ENCODE assay signal across 12 cellular contexts in genomic region chr21:41615613-41616012, GRCh38.
DNase-seq lines count a peak whose midpoint lies in the region; ATAC-seq and TF ChIP-seq lines count a peak whose summit lies in the region.
"Had no signal": no experiment of that assay in that cellular context is flagged by ENCODE, and none has a peak within 500 bp of the region (broad histone marks: within the 10 kb centered on the region; RNA-seq: fewer than 3 reads in every experiment).

No MANE protein-coding gene starts in this region.

- peak; percentile 27 for DNase-seq in Ammon's horn (ENCODE audit: low spot score)
- no peak for DNase-seq in SK-N-MC (ENCODE audit: low read depth, low spot score)
- peak; percentile 99 for DNase-seq in fibroblast of lung (ENCODE audit: low read depth in 2 of 2)
- DNase-seq in sigmoid colon: no peak
- DNase-seq in naive thymus-derived CD4-positive, alpha-beta T cell: no peak
- DNase-seq in 8988T: no peak
- no peak for DNase-seq in GF-D8 (lab: John Stamatoyannopoulos, UW)
- DNase-seq: DMS 273 treated with DMSO at 0.1 percent for 48 hours, NCI-H1048 had no signal

- H3K9ac ChIP-seq in SK-N-MC (ENCODE audit: insufficient read length) (no peak overlapping the region), fibroblast of lung (ENCODE audit: insufficient read depth, low read length) (peak overlapping the region; percentile 21)
- H3K9ac ChIP-seq: parathyroid adenoma had no signal

- POLR2A ChIA-PET in naive thymus-derived CD4-positive, alpha-beta T cell (lab: Charles Lee): no interaction called here

- intact Hi-C loops in sigmoid colon (cut with DNase I): no loop called here
- intact Hi-C loops in naive thymus-derived CD4-positive, alpha-beta T cell (cut with micrococcal nuclease): loop anchor here in 1 of 2 donors (10.0 kb wide), 1 partner anchor 331 kb away; no protein-coding TSS in a partner anchor

- no peaks in the 10 kb centered on the region for H3K4me1 Mint-ChIP-seq in naive thymus-derived CD4-positive, alpha-beta T cell

- no peaks in the 10 kb centered on the region for H4K20me1 ChIP-seq in fibroblast of lung (ENCODE audit: control insufficient read depth, extremely low read depth, insufficient read depth, low read length)

- TF ChIP-seq POLR2A in sigmoid colon (IDR thresholded peaks at IDR 0.05): no peak

- TF ChIP-seq EP300 in sigmoid colon (IDR thresholded peaks at IDR 0.05): no peak

- no peak overlapping the region for H3K27ac Mint-ChIP-seq in naive thymus-derived CD4-positive, alpha-beta T cell
- H3K27ac Mint-ChIP-seq: dendritic cell treated with granulocyte-macrophage colony-stimulating factor and Interleukin-4, amounts not matched to agents 40 ng/mL and 50 ng/mL, for 4 days had no signal

- H2AFZ ChIP-seq in fibroblast of lung (ENCODE audit: low read length): no peak overlapping the region
- H2AFZ ChIP-seq: parathyroid adenoma had no signal

- ATAC-seq in naive thymus-derived CD4-positive, alpha-beta T cell: no peak
- no peak for ATAC-seq in GM18511 (IDR thresholded peaks at IDR 0.05; ENCODE audit: unreplicated experiment)

- H3K4me3 Mint-ChIP-seq in naive thymus-derived CD4-positive, alpha-beta T cell: no peak overlapping the region
- H3K4me3 Mint-ChIP-seq: dendritic cell treated with granulocyte-macrophage colony-stimulating factor and Interleukin-4, amounts not matched to agents 40 ng/mL and 50 ng/mL, for 4 days had no signal

- H3K9me3 Mint-ChIP-seq in naive thymus-derived CD4-positive, alpha-beta T cell: peaks cover 0 to 2% (median 0%) of the 10 kb centered on the region in 11 donors
- H3K9me3 Mint-ChIP-seq: dendritic cell treated with granulocyte-macrophage colony-stimulating factor and Interleukin-4, amounts not matched to agents 40 ng/mL and 50 ng/mL, for 4 days had no signal

- peaks cover 23% of the 10 kb centered on the region for H3K4me1 ChIP-seq in fibroblast of lung (ENCODE audit: control insufficient read depth, extremely low read depth, insufficient read depth, low read length)
- peaks cover 0 to 50% (median 45%) of the 10 kb centered on the region in 4 donors for H3K4me1 ChIP-seq in sigmoid colon
- no peaks in the 10 kb centered on the region for H3K4me1 ChIP-seq in naive thymus-derived CD4-positive, alpha-beta T cell (ENCODE audit: control insufficient read depth in 2 of 2, insufficient read depth in 2 of 2, low read length in 2 of 2)
- H3K4me1 ChIP-seq: parathyroid adenoma had no signal

- H3K9me3 ChIP-seq in SK-N-MC (ENCODE audit: low read depth, low read length) (no peaks in the 10 kb centered on the region), fibroblast of lung (ENCODE audit: control insufficient read depth, insufficient read depth, low read depth, low read length) (no peaks in the 10 kb centered on the region), sigmoid colon (no peaks in the 10 kb centered on the region)
- H3K9me3 ChIP-seq in naive thymus-derived CD4-positive, alpha-beta T cell (ENCODE audit: control insufficient read depth in 2 of 3, low read length in 3 of 3): no peaks in the 10 kb centered on the region

- H3K27me3 ChIP-seq in fibroblast of lung (ENCODE audit: control insufficient read depth, insufficient read depth, low read length): no peaks in the 10 kb centered on the region
- H3K27me3 ChIP-seq in sigmoid colon: no peaks in the 10 kb centered on the region
- peaks cover 0 to 4% of the 10 kb centered on the region in 2 donors for H3K27me3 ChIP-seq in naive thymus-derived CD4-positive, alpha-beta T cell (ENCODE audit: control insufficient read depth in 2 of 2, insufficient read depth in 2 of 2, low read length in 2 of 2)

- H3K27me3 Mint-ChIP-seq in naive thymus-derived CD4-positive, alpha-beta T cell: peaks cover 14 to 42% (median 22%) of the 10 kb centered on the region in 5 donors

- TF ChIP-seq CTCF in fibroblast of lung (conservative IDR thresholded peaks at IDR 0.05 in 1 of 2, IDR thresholded peaks at IDR 0.05 in 1 of 2; ENCODE audit: low read depth in 1 of 2, low read length in 2 of 2) (no peak), sigmoid colon (IDR thresholded peaks at IDR 0.05) (no peak)

- no peaks in the 10 kb centered on the region for H3K79me2 ChIP-seq in fibroblast of lung (ENCODE audit: control insufficient read depth, insufficient read depth, low read length)
- H3K79me2 ChIP-seq: parathyroid adenoma had no signal

- H3K4me3 ChIP-seq in SK-N-MC (no peak overlapping the region), fibroblast of lung (replicated peaks in 1 of 4; ENCODE audit: control extremely low read depth in 1 of 4, insufficient read depth in 1 of 4, low read depth in 3 of 4, low read length in 4 of 4) (no peak overlapping the region), sigmoid colon (no peak overlapping the region)
- no peak overlapping the region for H3K4me3 ChIP-seq in naive thymus-derived CD4-positive, alpha-beta T cell (ENCODE audit: low read length)

- WGBS in sigmoid colon, 2 donors: 84 to 90% methylated on average over 1 of the region's 1 CpG

- H3K36me3 ChIP-seq in SK-N-MC (ENCODE audit: insufficient read depth, low read length) (no peaks in the 10 kb centered on the region), fibroblast of lung (ENCODE audit: control insufficient read depth, insufficient read depth, low read length) (no peaks in the 10 kb centered on the region), sigmoid colon (no peaks in the 10 kb centered on the region)
- no peaks in the 10 kb centered on the region for H3K36me3 ChIP-seq in naive thymus-derived CD4-positive, alpha-beta T cell (ENCODE audit: control insufficient read depth in 2 of 3, insufficient read depth in 3 of 3, low read length in 3 of 3)

- peak overlapping the region; percentile 71 for H3K4me2 ChIP-seq in fibroblast of lung (ENCODE audit: extremely low read depth, insufficient read depth, low read length)

- H3K27ac ChIP-seq in SK-N-MC (0 out of 2 replicates have a peak overlapping the region, but pooled peaks have one; percentile 48), fibroblast of lung (ENCODE audit: insufficient read depth, low read length) (peak overlapping the region; percentile 88), sigmoid colon (peak overlapping the region; percentile 48 to 81 (median 79))
- no peak overlapping the region for H3K27ac ChIP-seq in naive thymus-derived CD4-positive, alpha-beta T cell (ENCODE audit: low read depth, low read length)
- H3K27ac ChIP-seq: parathyroid adenoma had no signal

- CTCF ChIA-PET in naive thymus-derived CD4-positive, alpha-beta T cell (lab: Charles Lee): no interaction called here

- no peaks in the 10 kb centered on the region for H3K36me3 Mint-ChIP-seq in naive thymus-derived CD4-positive, alpha-beta T cell

Comparison
In these comparisons a context has a peak if more than half of its experiments do, and no peak if none do; other contexts are left out.
1. DNase-seq: peak in Ammon's horn (single experiment) and fibroblast of lung (2 of 2); none in SK-N-MC (single experiment), sigmoid colon (single experiment), naive thymus-derived CD4-positive, alpha-beta T cell (0 of 9), 8988T (single experiment) and GF-D8 (single experiment).